Comparison of ENCODE assay signal across 26 cellular contexts in the genomic region with DNA sequence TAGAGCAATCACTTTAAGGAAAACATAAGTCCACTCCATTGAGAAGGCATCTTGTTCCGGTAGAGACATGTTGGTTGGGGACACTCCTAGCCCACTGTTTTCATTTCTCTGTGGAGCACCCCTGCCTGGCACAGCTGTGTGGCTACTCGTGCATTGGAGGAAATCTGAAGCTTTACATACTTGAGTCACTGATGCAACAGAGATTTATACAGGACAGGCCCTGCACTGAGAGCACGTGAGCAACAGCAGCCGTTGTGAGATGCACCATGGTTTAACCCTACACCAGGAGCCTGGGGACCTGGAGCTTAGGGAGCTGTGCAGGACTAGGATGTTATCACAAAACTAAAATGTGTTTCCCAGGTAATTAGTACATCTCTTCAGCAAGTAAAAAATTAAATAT.
"Had no signal": no experiment of that assay in that cellular context is flagged by ENCODE, and none has a peak within 500 bp of the region (broad histone marks: within the 10 kb centered on the region; RNA-seq: fewer than 3 reads in every experiment).

No MANE protein-coding gene starts in this region.

- DNase-seq: activated CD4-positive, alpha-beta T cell treated with anti-CD3 and anti-CD28 coated beads for 48 hours; activated CD4-positive, alpha-beta T cell treated with anti-CD3 and anti-CD28 coated beads, Interleukin-2, amount 50 U/mL, for 4 hours; activated CD4-positive, CD25-positive, alpha-beta regulatory T cell treated with anti-CD3 and anti-CD28 coated beads, Interleukin-2, amount 50 U/mL, for 72 hours; activated CD8-positive, alpha-beta memory T cell treated with anti-CD3 and anti-CD28 coated beads, Interleukin-2, amount 50 U/mL, for 48 hours; activated CD8-positive, alpha-beta T cell treated with anti-CD3 and anti-CD28 coated beads, Interleukin-2, amount 10 ng/mL, durations not matched to agents 7 days and 5 days; activated effector memory CD4-positive, alpha-beta T cell treated with Interleukin-2 at 50 U/mL for 16 hours; activated naive CD4-positive, alpha-beta T cell; activated T-cell treated with anti-CD3 and anti-CD28 coated beads, Interleukin-2, amount 50 U/mL, for 24 hours; aorta; caudate nucleus; MG63; MV-4-11; NCI-H146; NCI-H187 treated with DMSO at 0.1 percent for 48 hours; NCI-H345; NCI-H510A; NCI-H526 treated with DMSO at 0.1 percent for 48 hours; NCI-H82; PC-3; SHP77 treated with DMSO at 0.1 percent for 48 hours; T-helper 17 cell; T-helper 9 cell had no signal

- H3K9me3 ChIP-seq: MG63 had no signal

- H3K4me3 ChIP-seq: breast epithelium, MG63 had no signal

- H3K4me3 Mint-ChIP-seq: activated CD8-positive, alpha-beta T cell treated with anti-CD3 and anti-CD28 coated beads, Interleukin-2, amount 10 ng/mL, durations not matched to agents 7 days and 5 days; activated naive CD4-positive, alpha-beta T cell treated with anti-CD3 and anti-CD28 coated beads, Interleukin-2, amount 50 U/mL, for 24 hours; activated T-cell treated with anti-CD3 and anti-CD28 coated beads, Interleukin-2, amount 50 U/mL, for 24 hours; activated T-helper 1 cell treated with anti-CD3 and anti-CD28 coated beads, Interleukin-12 subunit alpha, Interleukin-12 subunit beta, Interleukin-2, Interleukin-4 antibody, amounts not matched to agents 30 ng/mL and 10 ng/mL and 1 ng/mL, durations not matched to agents 14 hours and 24 hours and 36 hours; T-helper 17 cell; WTC11 had no signal

- H3K27ac ChIP-seq: breast epithelium had no signal

- ATAC-seq: activated CD8-positive, alpha-beta T cell treated with anti-CD3 and anti-CD28 coated beads, Interleukin-2, amount 10 ng/mL, durations not matched to agents 7 days and 5 days; PC-3; T-helper 17 cell; WTC11 had no signal

- H3K27me3 Mint-ChIP-seq: activated naive CD4-positive, alpha-beta T cell treated with anti-CD3 and anti-CD28 coated beads, Interleukin-2, amount 50 U/mL, for 24 hours; activated T-cell treated with anti-CD3 and anti-CD28 coated beads, Interleukin-2, amount 50 U/mL, for 24 hours; T-helper 17 cell had no signal

- H3K27me3 ChIP-seq: breast epithelium had no signal

- H3K36me3 Mint-ChIP-seq: activated naive CD4-positive, alpha-beta T cell treated with anti-CD3 and anti-CD28 coated beads, Interleukin-2, amount 50 U/mL, for 24 hours had no signal

- H3K4me1 Mint-ChIP-seq: activated naive CD4-positive, alpha-beta T cell treated with anti-CD3 and anti-CD28 coated beads, Interleukin-2, amount 50 U/mL, for 24 hours; T-helper 17 cell had no signal

- H3K27ac Mint-ChIP-seq: activated CD8-positive, alpha-beta T cell treated with anti-CD3 and anti-CD28 coated beads, Interleukin-2, amount 10 ng/mL, durations not matched to agents 7 days and 5 days; activated naive CD4-positive, alpha-beta T cell treated with anti-CD3 and anti-CD28 coated beads, Interleukin-2, amount 50 U/mL, for 24 hours; activated T-cell treated with anti-CD3 and anti-CD28 coated beads, Interleukin-2, amount 50 U/mL, for 24 hours; activated T-helper 1 cell treated with anti-CD3 and anti-CD28 coated beads, Interleukin-12 subunit alpha, Interleukin-12 subunit beta, Interleukin-2, Interleukin-4 antibody, amounts not matched to agents 30 ng/mL and 10 ng/mL and 1 ng/mL, durations not matched to agents 14 hours and 24 hours and 36 hours; T-helper 17 cell; WTC11 had no signal

- H3K36me3 ChIP-seq: breast epithelium, MG63 had no signal

- H3K4me1 ChIP-seq: breast epithelium had no signal
